ENCODE assay signal across 8 cellular contexts in genomic region chr5:108380531-108381021, GRCh38. TPM values are rescaled to one million over a fixed set of nuclear protein-coding genes. Genes with fewer than 3 reads are reported as not detected.
DNase-seq lines count a peak whose midpoint lies in the region; ATAC-seq and TF ChIP-seq lines count a peak whose summit lies in the region.

No MANE protein-coding gene starts in this region.

- no peak overlapping the region for H2BK15ac ChIP-seq in mesendoderm (replicated peaks; ENCODE audit: low read depth)

- no peak overlapping the region for H2BK5ac ChIP-seq in mesendoderm (ENCODE audit: low read length)

- H3K9ac ChIP-seq in mesendoderm (ENCODE audit: low read length), result peak overlapping the region; percentile 74

- peaks cover 6% of the 10 kb centered on the region for H3K4me1 ChIP-seq in ectodermal cell (ENCODE audit: control insufficient read depth, insufficient read depth, low read length)
- peaks cover 4% of the 10 kb centered on the region for H3K4me1 ChIP-seq in mesendoderm (ENCODE audit: control insufficient read depth, low read depth, low read length)

- no peak for TF ChIP-seq CTCF in GM12864 (IDR thresholded peaks at IDR 0.05; ENCODE audit: low read depth, low read length, missing control alignments)

- H3K36me3 ChIP-seq in ectodermal cell (ENCODE audit: control insufficient read depth, insufficient read depth, low read length) (no peaks in the 10 kb centered on the region), mesendoderm (ENCODE audit: control insufficient read depth, insufficient read depth, low read length) (no peaks in the 10 kb centered on the region)

- H3K79me1 ChIP-seq in mesendoderm (ENCODE audit: low read length), result peaks cover 5% of the 10 kb centered on the region

- ATAC-seq in GM21825 (IDR thresholded peaks at IDR 0.05; ENCODE audit: unreplicated experiment), result peak; percentile 33

- H2BK120ac ChIP-seq in mesendoderm (ENCODE audit: low read depth, low read length), result peak overlapping the region; percentile 10

- H3K18ac ChIP-seq in mesendoderm (ENCODE audit: low read length), result peak overlapping the region; percentile 86

- DNase-seq in GM12864 (ENCODE audit: low read depth) (peak; percentile 53), LHCN-M2 (ENCODE audit: low read depth) (peak; percentile 59), mesendoderm (peak; percentile 67), COLO829 (ENCODE audit: low spot score) (no peak)
- DNase-seq in activated CD4-positive, alpha-beta T cell treated with anti-CD3 and anti-CD28 coated beads, Interleukin-2, amount 50 U/mL, for 24 hours (ENCODE audit: low read depth in 1 of 2, low spot score in 1 of 2), result peak; percentile 16 to 19
- peak; percentile 28 to 39 for DNase-seq in stimulated activated CD8-positive, alpha-beta memory T cell treated with anti-CD3 and anti-CD28 coated beads, Interleukin-2, amount 100 ng/mL, for 48 hours (ENCODE audit: low read depth in 2 of 2)

- H3K56ac ChIP-seq in mesendoderm (ENCODE audit: low read length), result peak overlapping the region; percentile 99

- no peak overlapping the region for H2AK5ac ChIP-seq in mesendoderm (ENCODE audit: low read length)

- 1% methylated on average over 43 of the region's 43 CpGs for WGBS in ectodermal cell, 2 experiments
- WGBS in mesendoderm (ENCODE audit: extremely low coverage, insufficient coverage, low lambda C conversion rate), result no CpG with 5 or more reads among the region's 43 CpGs

- no peaks in the 10 kb centered on the region for H3K9me3 ChIP-seq in ectodermal cell (ENCODE audit: control insufficient read depth, low read length)

- H4K8ac ChIP-seq in mesendoderm (ENCODE audit: low read depth, low read length), result peak overlapping the region; percentile 81

- H3K4ac ChIP-seq in mesendoderm (ENCODE audit: low read depth, low read length), result peak overlapping the region; percentile 91

- peak overlapping the region; percentile 28 for H3K4me2 ChIP-seq in mesendoderm (ENCODE audit: low read length)

- peaks cover 5% of the 10 kb centered on the region for H3K79me2 ChIP-seq in mesendoderm (ENCODE audit: control insufficient read depth, insufficient read depth, low read length)

- H3K23ac ChIP-seq in mesendoderm (ENCODE audit: low read length), result no peak overlapping the region

- no peak overlapping the region for H4K5ac ChIP-seq in mesendoderm (ENCODE audit: low read length)

- H3K27ac ChIP-seq in ectodermal cell (ENCODE audit: insufficient read depth, low read depth, low read length, poor library complexity, severe bottlenecking) (no peak overlapping the region), mesendoderm (ENCODE audit: low read depth, low read length) (peak overlapping the region; percentile 99)

- H3K4me3 ChIP-seq in GM12864 (ENCODE audit: low read depth, low read length), result peak overlapping the region; percentile 63
- peak overlapping the region; percentile 82 for H3K4me3 ChIP-seq in ectodermal cell (ENCODE audit: insufficient read depth, low read depth, low read length)
- peak overlapping the region; percentile 73 for H3K4me3 ChIP-seq in mesendoderm (ENCODE audit: low read length)

- H3K27me3 ChIP-seq in ectodermal cell (ENCODE audit: control insufficient read depth, insufficient read depth, low read length, poor library complexity, severe bottlenecking) (no peaks in the 10 kb centered on the region), mesendoderm (ENCODE audit: insufficient read depth, low read length, poor library complexity) (no peaks in the 10 kb centered on the region)

RNA-seq across cellular contexts. Expression of gene FBXL17, which starts 1.3 kb away (rescaled TPM):
- total RNA-seq in LHCN-M2 (2014; rRNA removed), result 17.4 and 23.4 TPM in 2 replicates
- 6.0 TPM for polyA plus RNA-seq in LHCN-M2 (2012)
- polyA plus RNA-seq in ectodermal cell (2013, experiment 1 of 4), result 5.4 TPM
- 6.1 TPM for polyA plus RNA-seq in ectodermal cell (2013, experiment 2 of 4)
- polyA plus RNA-seq in ectodermal cell (2013, experiment 3 of 4), result 4.4 TPM
- polyA plus RNA-seq in ectodermal cell (2013, experiment 4 of 4), result 7.6 TPM
- 1.7 TPM for polyA plus RNA-seq in mesendoderm (2013, experiment 1 of 2)
- 1.8 TPM for polyA plus RNA-seq in mesendoderm (2013, experiment 2 of 2)
